In the genomic region with DNA sequence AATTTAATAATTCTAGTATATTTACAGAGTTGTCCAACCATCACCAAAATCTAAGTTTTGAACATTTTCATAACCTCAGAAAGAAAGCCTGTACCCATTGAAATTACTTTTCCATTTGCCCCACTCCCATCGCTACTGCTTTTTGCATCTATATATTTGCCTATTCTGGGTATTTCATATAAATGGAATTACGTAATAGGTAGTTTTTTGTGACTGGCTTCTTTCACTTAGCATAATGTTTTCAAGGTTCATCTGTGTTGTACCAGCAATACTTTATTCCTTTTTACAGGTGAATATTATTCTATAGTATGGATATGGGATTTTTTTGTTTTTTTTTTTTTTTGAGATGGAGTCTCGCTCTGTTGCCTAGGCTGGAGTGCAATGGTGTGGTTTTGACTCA, we compare ENCODE assay signal across 27 cellular contexts. TPM values are rescaled to one million over a fixed set of nuclear protein-coding genes. Genes with fewer than 3 reads are reported as not detected.
DNase-seq lines count a peak whose midpoint lies in the region; ATAC-seq, FAIRE-seq and TF ChIP-seq lines count a peak whose summit lies in the region.
"Had no signal": no experiment of that assay in that cellular context is flagged by ENCODE, and none has a peak within 500 bp of the region (broad histone marks: within the 10 kb centered on the region; RNA-seq: fewer than 3 reads in every experiment).

No MANE protein-coding gene starts in this region.

- no peak overlapping the region for H2BK120ac ChIP-seq in H1 (replicated peaks; ENCODE audit: low read depth, low read length)

- H4K5ac ChIP-seq in H1 (ENCODE audit: insufficient read length, low read depth, low read length): no peak overlapping the region

- intact Hi-C loops in HepG2 (cut with micrococcal nuclease; ENCODE audit: unreplicated experiment): no loop called here
- intact Hi-C loops in right lobe of liver (cut with DNase I): no loop called here
- intact Hi-C loops in stomach (cut with DNase I; ENCODE audit: low total_unique reads): no loop called here

- H3K79me2 ChIP-seq in HepG2 (ENCODE audit: insufficient read depth, low read length) (no peaks in the 10 kb centered on the region), H1 (ENCODE audit: control insufficient read depth in 1 of 2, insufficient read depth in 2 of 2, low read length in 2 of 2) (no peaks in the 10 kb centered on the region)

- H3K27me3 ChIP-seq in HepG2 (ENCODE audit: control insufficient read depth in 1 of 2, insufficient read depth in 2 of 2, low read length in 2 of 2) (no peaks in the 10 kb centered on the region), right lobe of liver (no peaks in the 10 kb centered on the region), H1 (replicated peaks in 1 of 4; ENCODE audit: control insufficient read depth in 3 of 4, extremely low read depth in 1 of 4, insufficient read depth in 3 of 4, low read length in 3 of 4) (no peaks in the 10 kb centered on the region), stomach (no peaks in the 10 kb centered on the region)
- H3K27me3 ChIP-seq: BE2C, BLaER1 had no signal

- in situ Hi-C loops in HepG2 (cut with HindIII; ENCODE audit: extremely low pct_ligation_motif_present, low pct_unique_long_range_greater_than_20kb): no loop called here

- H2BK12ac ChIP-seq in H1 (ENCODE audit: low read depth, low read length): no peak overlapping the region

- no peak overlapping the region for H4K91ac ChIP-seq in H1 (replicated peaks; ENCODE audit: insufficient read length, low read length)

- no peaks in the 10 kb centered on the region for H3K9me3 ChIP-seq in HepG2 (ENCODE audit: low read length)
- no peaks in the 10 kb centered on the region for H3K9me3 ChIP-seq in right lobe of liver
- no peaks in the 10 kb centered on the region for H3K9me3 ChIP-seq in H1 (ENCODE audit: insufficient read depth in 2 of 2, low read depth in 1 of 2, low read length in 1 of 2)
- no peaks in the 10 kb centered on the region for H3K9me3 ChIP-seq in stomach
- H3K9me3 ChIP-seq: BE2C, BLaER1 had no signal

- H2AFZ ChIP-seq in HepG2 (ENCODE audit: low read length) (no peak overlapping the region), H1 (ENCODE audit: low read length) (no peak overlapping the region)

- CTCF ChIA-PET in HepG2 (lab: Yijun Ruan, JAX; ENCODE audit: low intra/inter-chr PET ratio, low total read pairs): no interaction called here
- CTCF ChIA-PET in H1 (lab: Charles Lee; ENCODE audit: partially characterized antibody): no interaction called here

- H4K20me1 ChIP-seq in HepG2 (ENCODE audit: insufficient read depth, low read length): no peaks in the 10 kb centered on the region
- peaks cover 2% of the 10 kb centered on the region in 2 experiments for H4K20me1 ChIP-seq in H1 (replicated peaks in 1 of 2; ENCODE audit: control insufficient read depth in 1 of 2, insufficient read depth in 2 of 2, low read length in 2 of 2)
- H4K20me1 ChIP-seq: BLaER1 had no signal

- no peak overlapping the region for H3K4me2 ChIP-seq in HepG2 (ENCODE audit: low read depth, low read length)
- no peak overlapping the region for H3K4me2 ChIP-seq in H1 (ENCODE audit: insufficient read depth in 1 of 2, low read depth in 2 of 2, low read length in 2 of 2)
- H3K4me2 ChIP-seq: BLaER1 had no signal

- H3K4me1 ChIP-seq in HepG2 (ENCODE audit: insufficient read depth, low read length) (no peaks in the 10 kb centered on the region), right lobe of liver (no peaks in the 10 kb centered on the region), H1 (replicated peaks in 1 of 4; ENCODE audit: control insufficient read depth in 3 of 4, insufficient read depth in 4 of 4, low read length in 3 of 4) (no peaks in the 10 kb centered on the region), stomach (no peaks in the 10 kb centered on the region)
- H3K4me1 ChIP-seq: BE2C, BLaER1 had no signal

- H2BK5ac ChIP-seq in H1 (ENCODE audit: low read depth, low read length): no peak overlapping the region

- no peak overlapping the region for H4K8ac ChIP-seq in H1 (ENCODE audit: extremely low read depth, insufficient read depth, low read length)

- H3K9ac ChIP-seq in HepG2 (ENCODE audit: insufficient read depth, low read depth, low read length): no peak overlapping the region
- H3K9ac ChIP-seq in H1 (replicated peaks in 1 of 4; ENCODE audit: extremely low read depth in 1 of 4, low read depth in 3 of 4, low read length in 3 of 4): no peak overlapping the region
- H3K9ac ChIP-seq: BLaER1 had no signal

- H2AK5ac ChIP-seq in H1 (ENCODE audit: low read depth, low read length): no peak overlapping the region

- 99% methylated on average over 3 of the region's 3 CpGs for WGBS in HepG2 (ENCODE audit: low lambda C conversion rate)
- WGBS in right lobe of liver (ENCODE audit: insufficient coverage, low coverage, low lambda C conversion rate, missing lambda C conversion rate): 95% methylated on average over 3 of the region's 3 CpGs
- 90% methylated on average over 3 of the region's 3 CpGs; no CpG with 5 or more reads in 1 of the 2 experiments for WGBS in H1 (ENCODE audit: extremely low coverage in 1 of 2, insufficient coverage in 1 of 2, insufficient read length in 1 of 2, insufficient replicate concordance in 2 of 2, low coverage in 1 of 2, low lambda C conversion rate in 2 of 2, missing lambda C conversion rate in 1 of 2), 2 experiments
- WGBS in stomach, 5 donors: 96 to 99% (median 98%) methylated on average over 3 of the region's 3 CpGs

- TF ChIP-seq CTCF in HepG2 (CRISPR knock-in tag; IDR thresholded peaks at IDR 0.05): no peak
- no peak for TF ChIP-seq CTCF in right lobe of liver (IDR thresholded peaks at IDR 0.05)
- TF ChIP-seq CTCF in H1 (IDR thresholded peaks at IDR 0.05; ENCODE audit: control extremely low read depth in 1 of 3, insufficient read depth in 1 of 3, low read depth in 1 of 3, low read length in 3 of 3): no peak
- no peak for TF ChIP-seq CTCF in stomach (IDR thresholded peaks at IDR 0.05)

- TF ChIP-seq EP300 in HepG2 (IDR thresholded peaks at IDR 0.05; ENCODE audit: low read depth in 2 of 2, low read length in 2 of 2) (no peak), HepG2 (CRISPR knock-in tag; IDR thresholded peaks at IDR 0.05; ENCODE audit: borderline replicate concordance) (no peak), Ishikawa (IDR thresholded peaks at IDR 0.05; ENCODE audit: borderline replicate concordance) (no peak), H1 (IDR thresholded peaks at IDR 0.05; ENCODE audit: borderline replicate concordance in 1 of 2, low read depth in 2 of 2, low read length in 2 of 2) (no peak), stomach (IDR thresholded peaks at IDR 0.05) (no peak)

- no peak overlapping the region for H3K56ac ChIP-seq in H1 (replicated peaks; ENCODE audit: insufficient read length, low read depth, low read length)

- H3K36me3 ChIP-seq in HepG2 (replicated peaks in 1 of 2; ENCODE audit: control insufficient read depth in 1 of 2, insufficient read depth in 2 of 2, low read length in 2 of 2) (peaks cover 4 to 57% of the 10 kb centered on the region in 2 experiments; a peak in 4 of 5 replicates), right lobe of liver (no peaks in the 10 kb centered on the region), H1 (ENCODE audit: control insufficient read depth in 2 of 4, insufficient read depth in 4 of 4, low read length in 3 of 4) (peaks cover 9 to 56% (median 33%) of the 10 kb centered on the region in 4 experiments), stomach (peaks cover 0 to under 1% (median 0%) of the 10 kb centered on the region in 4 donors)

- POLR2A ChIA-PET in HepG2 (lab: Yijun Ruan, JAX): no interaction called here
- POLR2A ChIA-PET in H1 (lab: Charles Lee; ENCODE audit: partially characterized antibody): no interaction called here

- no peaks in the 10 kb centered on the region; the same call in 1 of the 2 replicates for H3K23me2 ChIP-seq in H1 (ENCODE audit: low read depth, low read length)

- no peak overlapping the region for H3K18ac ChIP-seq in H1 (ENCODE audit: extremely low read depth, low read length)

- ATAC-seq in HepG2: no peak
- ATAC-seq in right lobe of liver: no peak
- ATAC-seq in GM18867 (IDR thresholded peaks at IDR 0.05; ENCODE audit: unreplicated experiment): no peak
- ATAC-seq: GM12878 had no signal

- H3K23ac ChIP-seq in H1 (ENCODE audit: insufficient read length): no peak overlapping the region

- H3K14ac ChIP-seq in H1 (ENCODE audit: insufficient read length): no peak overlapping the region

- no peaks in the 10 kb centered on the region for H3K79me1 ChIP-seq in H1 (ENCODE audit: low read depth, low read length)

- H3K27ac ChIP-seq in HepG2 (ENCODE audit: extremely low read length, insufficient read depth, low read length): no peak overlapping the region
- no peak overlapping the region for H3K27ac ChIP-seq in right lobe of liver
- no peak overlapping the region for H3K27ac ChIP-seq in H1 (ENCODE audit: low read depth, low read length)
- no peak overlapping the region for H3K27ac ChIP-seq in stomach
- H3K27ac ChIP-seq: 22Rv1, BLaER1 had no signal

- no peak overlapping the region for H3K4ac ChIP-seq in H1 (replicated peaks; ENCODE audit: insufficient read length, low read depth, low read length)

- no peak overlapping the region for H2BK15ac ChIP-seq in H1 (ENCODE audit: low read length)

- no peak for TF ChIP-seq RAD21 in HepG2 (CRISPR knock-in tag; IDR thresholded peaks at IDR 0.05)
- no peak for TF ChIP-seq RAD21 in Ishikawa (IDR thresholded peaks at IDR 0.05; ENCODE audit: low read depth)
- no peak for TF ChIP-seq RAD21 in H1 (IDR thresholded peaks at IDR 0.05 in 1 of 2, conservative IDR thresholded peaks at IDR 0.05 in 1 of 2; ENCODE audit: low read depth in 2 of 2, low read length in 2 of 2)

- no peak overlapping the region for H2BK20ac ChIP-seq in H1 (ENCODE audit: low read length)

- no peak for TF ChIP-seq POLR2A in HepG2 (IDR thresholded peaks at IDR 0.05; ENCODE audit: insufficient read depth in 1 of 2, low read depth in 2 of 2, low read length in 2 of 2)
- TF ChIP-seq POLR2A in right lobe of liver (IDR thresholded peaks at IDR 0.05): no peak
- TF ChIP-seq POLR2A in H1 (IDR thresholded peaks at IDR 0.05; ENCODE audit: control extremely low read depth in 1 of 2, low read depth in 2 of 2, low read length in 2 of 2): no peak
- no peak for TF ChIP-seq POLR2A in stomach (IDR thresholded peaks at IDR 0.05)

- no TSS peak for BruUV-seq in HepG2 (replicated peaks; lab: Mats Ljungman, UMichigan)

- H3K4me3 ChIP-seq in HepG2 (replicated peaks in 1 of 3; ENCODE audit: insufficient read depth in 1 of 3, low read depth in 2 of 3, low read length in 3 of 3): no peak overlapping the region
- H3K4me3 ChIP-seq in right lobe of liver: no peak overlapping the region
- H3K4me3 ChIP-seq in H1 (ENCODE audit: extremely low read depth in 1 of 4, insufficient read depth in 2 of 4, low read depth in 3 of 4, low read length in 4 of 4): no peak overlapping the region
- no peak overlapping the region for H3K4me3 ChIP-seq in stomach
- H3K4me3 ChIP-seq: BLaER1, GM12878 had no signal

- no peak for FAIRE-seq in HepG2 (lab: Jason Lieb, UNC)
- no peak for FAIRE-seq in H1 (lab: Jason Lieb, UNC)
- FAIRE-seq: GM12878, GM12892, GM18507, GM19239 had no signal

- DNase-seq in HepG2 (ENCODE audit: low spot score) (no peak), right lobe of liver (no peak), H1 (ENCODE audit: low read depth in 1 of 2, low spot score in 2 of 2) (no peak), stomach (no peak), GOT3 (lab: John Stamatoyannopoulos, UW) (no peak)
- DNase-seq: ACHN; BE2C; C1 segment of cervical spinal cord; CD4-positive, alpha-beta memory T cell; CD4-positive, CD25-positive, alpha-beta regulatory T cell; CD8-positive, alpha-beta memory T cell; COR-L47; DMS 273 treated with DMSO at 0.1 percent for 48 hours; DMS153; DMS53; DMS79; DND-41; EL; GDM1 had no signal

RNA-seq across cellular contexts. Expression of gene KIF11, which starts 22.6 kb away (rescaled TPM):
- total RNA-seq in HepG2 (2016; rRNA removed; fragmentation: Illumina TruSeq; extraction: Trizol): 38.4 and 62.8 TPM in 2 replicates
- total RNA-seq in HepG2 (2016; cell fraction: cytosol; rRNA removed; fragmentation: Illumina TruSeq; extraction: Trizol; ENCODE audit: low read depth): 4.6 and 6.3 TPM in 2 replicates
- 38.2 and 60.3 TPM in 2 replicates for total RNA-seq in HepG2 (2016; cell fraction: insoluble cytoplasmic fraction; rRNA removed; fragmentation: Illumina TruSeq; extraction: Trizol)
- 10.6 and 12.9 TPM in 2 replicates for total RNA-seq in HepG2 (2016; cell fraction: membrane; rRNA removed; fragmentation: Illumina TruSeq; extraction: Trizol)
- total RNA-seq in HepG2 (2016; cell fraction: nucleus; rRNA removed; fragmentation: Illumina TruSeq; extraction: Trizol): 25.7 and 27.4 TPM in 2 replicates
- polyA plus RNA-seq in HepG2 (2011; rRNA removed): 4.4 and 8.7 TPM in 2 replicates
- 3.1 and 3.7 TPM in 2 replicates for polyA plus RNA-seq in HepG2 (2011; cell fraction: cytosol; rRNA removed)
- 2.4 and 2.5 TPM in 2 replicates for polyA plus RNA-seq in HepG2 (2011; cell fraction: nucleus; rRNA removed)
- polyA plus RNA-seq in HepG2 (2012): 5.4 and 15.7 TPM in 2 replicates
- 1.4 and 1.8 TPM in 2 replicates for polyA plus RNA-seq in HepG2 (2016; cell fraction: cytosol; fragmentation: Illumina TruSeq; extraction: Trizol; ENCODE audit: low read depth)
- polyA plus RNA-seq in HepG2 (2016; cell fraction: insoluble cytoplasmic fraction; fragmentation: Illumina TruSeq; extraction: Trizol; ENCODE audit: low read depth): 45.8 and 45.9 TPM in 2 replicates
- polyA plus RNA-seq in HepG2 (2016; cell fraction: membrane; fragmentation: Illumina TruSeq; extraction: Trizol; ENCODE audit: low read depth): 4.6 and 5.6 TPM in 2 replicates
- polyA plus RNA-seq in HepG2 (2016; cell fraction: nucleus; fragmentation: Illumina TruSeq; extraction: Trizol; ENCODE audit: insufficient read depth, low read depth): 27.1 and 27.7 TPM in 2 replicates
- 2.2 and 9.9 TPM in 2 replicates for polyA minus RNA-seq in HepG2 (2011; rRNA and poly(A)+ RNA removed; ENCODE audit: low replicate concordance)
- polyA minus RNA-seq in HepG2 (2011; cell fraction: cytosol; rRNA and poly(A)+ RNA removed): 8.8 and 10.4 TPM in 2 replicates
- polyA minus RNA-seq in HepG2 (2011; cell fraction: nucleus; rRNA and poly(A)+ RNA removed): 10.4 and 11.5 TPM in 2 replicates
- 1 to 10 TPM in 1 of 6 experiments, under 1 TPM in 5; 0.35 to 1.4 (median 0.83) TPM for total RNA-seq in right lobe of liver
- total RNA-seq in H1 (2021; fragmentation: NEBNext Ultra II Directional; extraction: Animal tissue kit (Norgen Biotek cat#: 25700)): 58.7 and 59.2 TPM in 2 replicates
- 5.9 and 11.1 TPM in 2 replicates for polyA plus RNA-seq in H1 (2011; rRNA removed)
- 16.0 TPM for polyA plus RNA-seq in H1 (2011; cell fraction: cytosol; rRNA removed)
- polyA plus RNA-seq in H1 (2011; cell fraction: nucleus; rRNA removed): 3.5 TPM
- 16.5 to 37.1 TPM (median 21.6 TPM) in 4 replicates for polyA plus RNA-seq in H1 (2012, experiment 1 of 2)
- 1.9 TPM for polyA plus RNA-seq in H1 (2012, experiment 2 of 2)
- 27.2 TPM for polyA plus RNA-seq in H1 (2013, experiment 1 of 2)
- polyA plus RNA-seq in H1 (2013, experiment 2 of 2): 25.2 TPM
- polyA minus RNA-seq in H1 (2011; rRNA and poly(A)+ RNA removed): 16.5 and 20.6 TPM in 2 replicates
- 17.5 TPM for polyA minus RNA-seq in H1 (2011; cell fraction: cytosol; rRNA and poly(A)+ RNA removed)
- polyA minus RNA-seq in H1 (2011; cell fraction: nucleus; rRNA and poly(A)+ RNA removed): 18.9 TPM
- 1 to 10 TPM; 1.2 to 8.3 (median 2.9) TPM for total RNA-seq in stomach
- polyA plus RNA-seq in stomach: 1 to 10 TPM; 1.1 to 4.6 (median 2.1) TPM

RNA-seq across cellular contexts. Expression of gene IDE, which starts 41.6 kb away (rescaled TPM):
- total RNA-seq in HepG2 (2016; rRNA removed; fragmentation: Illumina TruSeq; extraction: Trizol): 52.1 and 94.3 TPM in 2 replicates
- 11.5 and 14.5 TPM in 2 replicates for total RNA-seq in HepG2 (2016; cell fraction: cytosol; rRNA removed; fragmentation: Illumina TruSeq; extraction: Trizol; ENCODE audit: low read depth)
- total RNA-seq in HepG2 (2016; cell fraction: insoluble cytoplasmic fraction; rRNA removed; fragmentation: Illumina TruSeq; extraction: Trizol): 52.6 and 85.1 TPM in 2 replicates
- 15.4 and 18.2 TPM in 2 replicates for total RNA-seq in HepG2 (2016; cell fraction: membrane; rRNA removed; fragmentation: Illumina TruSeq; extraction: Trizol)
- total RNA-seq in HepG2 (2016; cell fraction: nucleus; rRNA removed; fragmentation: Illumina TruSeq; extraction: Trizol): 41.2 and 45.5 TPM in 2 replicates
- polyA plus RNA-seq in HepG2 (2011; rRNA removed): 13.0 and 16.1 TPM in 2 replicates
- 5.1 and 6.8 TPM in 2 replicates for polyA plus RNA-seq in HepG2 (2011; cell fraction: cytosol; rRNA removed)
- 10.7 and 12.6 TPM in 2 replicates for polyA plus RNA-seq in HepG2 (2011; cell fraction: nucleus; rRNA removed)
- 12.6 TPM in 2 replicates for polyA plus RNA-seq in HepG2 (2012)
- polyA plus RNA-seq in HepG2 (2016; cell fraction: cytosol; fragmentation: Illumina TruSeq; extraction: Trizol; ENCODE audit: low read depth): 1.8 and 2.2 TPM in 2 replicates
- 39.2 and 41.0 TPM in 2 replicates for polyA plus RNA-seq in HepG2 (2016; cell fraction: insoluble cytoplasmic fraction; fragmentation: Illumina TruSeq; extraction: Trizol; ENCODE audit: low read depth)
- 7.3 and 7.4 TPM in 2 replicates for polyA plus RNA-seq in HepG2 (2016; cell fraction: membrane; fragmentation: Illumina TruSeq; extraction: Trizol; ENCODE audit: low read depth)
- 26.7 and 30.2 TPM in 2 replicates for polyA plus RNA-seq in HepG2 (2016; cell fraction: nucleus; fragmentation: Illumina TruSeq; extraction: Trizol; ENCODE audit: insufficient read depth, low read depth)
- 22.9 and 67.2 TPM in 2 replicates for polyA minus RNA-seq in HepG2 (2011; rRNA and poly(A)+ RNA removed; ENCODE audit: low replicate concordance)
- 20.7 and 20.8 TPM in 2 replicates for polyA minus RNA-seq in HepG2 (2011; cell fraction: cytosol; rRNA and poly(A)+ RNA removed)
- polyA minus RNA-seq in HepG2 (2011; cell fraction: nucleus; rRNA and poly(A)+ RNA removed): 33.0 and 34.4 TPM in 2 replicates
- total RNA-seq in right lobe of liver: 10 to 100 TPM; 25.6 to 31.4 (median 29.2) TPM
- 51.2 and 52.7 TPM in 2 replicates for total RNA-seq in H1 (2021; fragmentation: NEBNext Ultra II Directional; extraction: Animal tissue kit (Norgen Biotek cat#: 25700))
- 7.3 and 12.7 TPM in 2 replicates for polyA plus RNA-seq in H1 (2011; rRNA removed)
- 11.3 TPM for polyA plus RNA-seq in H1 (2011; cell fraction: cytosol; rRNA removed)
- 17.0 TPM for polyA plus RNA-seq in H1 (2011; cell fraction: nucleus; rRNA removed)
- polyA plus RNA-seq in H1 (2012, experiment 1 of 2): 16.5 to 30.6 TPM (median 23.7 TPM) in 4 replicates
- 1.5 TPM for polyA plus RNA-seq in H1 (2012, experiment 2 of 2)
- 17.6 TPM for polyA plus RNA-seq in H1 (2013, experiment 1 of 2)
- 17.6 TPM for polyA plus RNA-seq in H1 (2013, experiment 2 of 2)
- polyA minus RNA-seq in H1 (2011; rRNA and poly(A)+ RNA removed): 62.0 and 110 TPM in 2 replicates
- polyA minus RNA-seq in H1 (2011; cell fraction: cytosol; rRNA and poly(A)+ RNA removed): 22.4 TPM
- polyA minus RNA-seq in H1 (2011; cell fraction: nucleus; rRNA and poly(A)+ RNA removed): 37.4 TPM
- 10 to 100 TPM in 4 of 5 donors, 1 to 10 TPM in 1; 9.3 to 62.4 (median 29.0) TPM for total RNA-seq in stomach
- 1 to 10 TPM; 6.9 to 8.6 (median 7.5) TPM for polyA plus RNA-seq in stomach

Comparison
In these comparisons a context has a peak if more than half of its experiments do, and no peak if none do; other contexts are left out.
1. Of the 41 proteins assayed by ChIP-seq in both HepG2 and H1: peak only in HepG2: none; only in H1: none; in both: CEBPB; in neither: 40.